In the genomic region with DNA sequence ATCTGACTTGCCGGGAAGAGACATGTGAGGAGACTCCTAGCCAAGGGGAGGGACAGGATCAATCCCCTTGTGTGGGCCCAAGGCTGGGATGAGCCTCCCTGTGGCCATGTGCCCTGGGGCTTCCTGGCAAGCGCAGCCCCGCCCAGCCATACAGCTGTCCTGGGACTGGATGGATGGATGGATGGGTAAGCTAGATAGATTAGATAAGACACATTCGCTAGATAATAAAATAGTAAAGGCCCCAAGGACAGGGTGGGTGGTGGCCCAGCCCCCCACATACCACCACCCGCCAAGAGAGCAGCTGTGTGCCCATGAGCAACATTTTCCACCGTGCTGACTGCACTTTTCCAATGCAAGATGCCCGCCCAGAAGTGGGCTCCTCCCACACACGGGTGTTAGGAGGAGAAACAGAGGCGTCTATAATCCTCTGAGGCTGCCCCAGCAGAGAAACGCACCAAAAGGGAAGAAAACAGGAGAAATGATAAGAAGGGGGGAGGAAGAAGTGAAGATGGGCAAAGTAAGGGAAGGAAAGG, we compare ENCODE assay signal across 1 cellular context.
TF ChIP-seq lines count a peak whose summit lies in the region.

No MANE protein-coding gene starts in this region.

TF ChIP-seq in GM23338, 12 proteins besides CTCF, POLR2A, EP300 and RAD21 (continued from another document):
- TF ChIP-seq, protein P1, sequence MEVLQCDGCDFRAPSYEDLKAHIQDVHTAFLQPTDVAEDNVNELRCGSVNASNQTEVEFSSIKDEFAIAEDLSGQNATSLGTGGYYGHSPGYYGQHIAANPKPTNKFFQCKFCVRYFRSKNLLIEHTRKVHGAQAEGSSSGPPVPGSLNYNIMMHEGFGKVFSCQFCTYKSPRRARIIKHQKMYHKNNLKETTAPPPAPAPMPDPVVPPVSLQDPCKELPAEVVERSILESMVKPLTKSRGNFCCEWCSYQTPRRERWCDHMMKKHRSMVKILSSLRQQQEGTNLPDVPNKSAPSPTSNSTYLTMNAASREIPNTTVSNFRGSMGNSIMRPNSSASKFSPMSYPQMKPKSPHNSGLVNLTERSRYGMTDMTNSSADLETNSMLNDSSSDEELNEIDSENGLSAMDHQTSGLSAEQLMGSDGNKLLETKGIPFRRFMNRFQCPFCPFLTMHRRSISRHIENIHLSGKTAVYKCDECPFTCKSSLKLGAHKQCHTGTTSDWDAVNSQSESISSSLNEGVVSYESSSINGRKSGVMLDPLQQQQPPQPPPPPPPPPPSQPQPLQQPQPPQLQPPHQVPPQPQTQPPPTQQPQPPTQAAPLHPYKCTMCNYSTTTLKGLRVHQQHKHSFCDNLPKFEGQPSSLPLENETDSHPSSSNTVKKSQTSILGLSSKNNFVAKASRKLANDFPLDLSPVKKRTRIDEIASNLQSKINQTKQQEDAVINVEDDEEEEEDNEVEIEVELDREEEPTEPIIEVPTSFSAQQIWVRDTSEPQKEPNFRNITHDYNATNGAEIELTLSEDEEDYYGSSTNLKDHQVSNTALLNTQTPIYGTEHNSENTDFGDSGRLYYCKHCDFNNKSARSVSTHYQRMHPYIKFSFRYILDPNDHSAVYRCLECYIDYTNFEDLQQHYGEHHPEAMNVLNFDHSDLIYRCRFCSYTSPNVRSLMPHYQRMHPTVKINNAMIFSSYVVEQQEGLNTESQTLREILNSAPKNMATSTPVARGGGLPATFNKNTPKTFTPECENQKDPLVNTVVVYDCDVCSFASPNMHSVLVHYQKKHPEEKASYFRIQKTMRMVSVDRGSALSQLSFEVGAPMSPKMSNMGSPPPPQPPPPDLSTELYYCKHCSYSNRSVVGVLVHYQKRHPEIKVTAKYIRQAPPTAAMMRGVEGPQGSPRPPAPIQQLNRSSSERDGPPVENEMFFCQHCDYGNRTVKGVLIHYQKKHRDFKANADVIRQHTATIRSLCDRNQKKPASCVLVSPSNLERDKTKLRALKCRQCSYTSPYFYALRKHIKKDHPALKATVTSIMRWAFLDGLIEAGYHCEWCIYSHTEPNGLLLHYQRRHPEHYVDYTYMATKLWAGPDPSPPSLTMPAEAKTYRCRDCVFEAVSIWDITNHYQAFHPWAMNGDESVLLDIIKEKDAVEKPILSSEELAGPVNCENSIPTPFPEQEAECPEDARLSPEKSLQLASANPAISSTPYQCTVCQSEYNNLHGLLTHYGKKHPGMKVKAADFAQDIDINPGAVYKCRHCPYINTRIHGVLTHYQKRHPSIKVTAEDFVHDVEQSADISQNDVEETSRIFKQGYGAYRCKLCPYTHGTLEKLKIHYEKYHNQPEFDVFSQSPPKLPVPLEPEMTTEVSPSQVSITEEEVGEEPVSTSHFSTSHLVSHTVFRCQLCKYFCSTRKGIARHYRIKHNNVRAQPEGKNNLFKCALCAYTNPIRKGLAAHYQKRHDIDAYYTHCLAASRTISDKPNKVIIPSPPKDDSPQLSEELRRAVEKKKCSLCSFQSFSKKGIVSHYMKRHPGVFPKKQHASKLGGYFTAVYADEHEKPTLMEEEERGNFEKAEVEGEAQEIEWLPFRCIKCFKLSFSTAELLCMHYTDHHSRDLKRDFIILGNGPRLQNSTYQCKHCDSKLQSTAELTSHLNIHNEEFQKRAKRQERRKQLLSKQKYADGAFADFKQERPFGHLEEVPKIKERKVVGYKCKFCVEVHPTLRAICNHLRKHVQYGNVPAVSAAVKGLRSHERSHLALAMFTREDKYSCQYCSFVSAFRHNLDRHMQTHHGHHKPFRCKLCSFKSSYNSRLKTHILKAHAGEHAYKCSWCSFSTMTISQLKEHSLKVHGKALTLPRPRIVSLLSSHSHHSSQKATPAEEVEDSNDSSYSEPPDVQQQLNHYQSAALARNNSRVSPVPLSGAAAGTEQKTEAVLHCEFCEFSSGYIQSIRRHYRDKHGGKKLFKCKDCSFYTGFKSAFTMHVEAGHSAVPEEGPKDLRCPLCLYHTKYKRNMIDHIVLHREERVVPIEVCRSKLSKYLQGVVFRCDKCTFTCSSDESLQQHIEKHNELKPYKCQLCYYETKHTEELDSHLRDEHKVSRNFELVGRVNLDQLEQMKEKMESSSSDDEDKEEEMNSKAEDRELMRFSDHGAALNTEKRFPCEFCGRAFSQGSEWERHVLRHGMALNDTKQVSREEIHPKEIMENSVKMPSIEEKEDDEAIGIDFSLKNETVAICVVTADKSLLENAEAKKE (CRISPR knock-in tag; IDR thresholded peaks at IDR 0.05) = no peak
- TF ChIP-seq, protein P2, sequence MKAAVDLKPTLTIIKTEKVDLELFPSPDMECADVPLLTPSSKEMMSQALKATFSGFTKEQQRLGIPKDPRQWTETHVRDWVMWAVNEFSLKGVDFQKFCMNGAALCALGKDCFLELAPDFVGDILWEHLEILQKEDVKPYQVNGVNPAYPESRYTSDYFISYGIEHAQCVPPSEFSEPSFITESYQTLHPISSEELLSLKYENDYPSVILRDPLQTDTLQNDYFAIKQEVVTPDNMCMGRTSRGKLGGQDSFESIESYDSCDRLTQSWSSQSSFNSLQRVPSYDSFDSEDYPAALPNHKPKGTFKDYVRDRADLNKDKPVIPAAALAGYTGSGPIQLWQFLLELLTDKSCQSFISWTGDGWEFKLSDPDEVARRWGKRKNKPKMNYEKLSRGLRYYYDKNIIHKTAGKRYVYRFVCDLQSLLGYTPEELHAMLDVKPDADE (IDR thresholded peaks at IDR 0.05) = no peak
- TF ChIP-seq EZH2 (IDR thresholded peaks at IDR 0.05; ENCODE audit: low read depth, unreplicated experiment) = no peak
